Comparison of ENCODE assay signal across 29 cellular contexts in the genomic region with DNA sequence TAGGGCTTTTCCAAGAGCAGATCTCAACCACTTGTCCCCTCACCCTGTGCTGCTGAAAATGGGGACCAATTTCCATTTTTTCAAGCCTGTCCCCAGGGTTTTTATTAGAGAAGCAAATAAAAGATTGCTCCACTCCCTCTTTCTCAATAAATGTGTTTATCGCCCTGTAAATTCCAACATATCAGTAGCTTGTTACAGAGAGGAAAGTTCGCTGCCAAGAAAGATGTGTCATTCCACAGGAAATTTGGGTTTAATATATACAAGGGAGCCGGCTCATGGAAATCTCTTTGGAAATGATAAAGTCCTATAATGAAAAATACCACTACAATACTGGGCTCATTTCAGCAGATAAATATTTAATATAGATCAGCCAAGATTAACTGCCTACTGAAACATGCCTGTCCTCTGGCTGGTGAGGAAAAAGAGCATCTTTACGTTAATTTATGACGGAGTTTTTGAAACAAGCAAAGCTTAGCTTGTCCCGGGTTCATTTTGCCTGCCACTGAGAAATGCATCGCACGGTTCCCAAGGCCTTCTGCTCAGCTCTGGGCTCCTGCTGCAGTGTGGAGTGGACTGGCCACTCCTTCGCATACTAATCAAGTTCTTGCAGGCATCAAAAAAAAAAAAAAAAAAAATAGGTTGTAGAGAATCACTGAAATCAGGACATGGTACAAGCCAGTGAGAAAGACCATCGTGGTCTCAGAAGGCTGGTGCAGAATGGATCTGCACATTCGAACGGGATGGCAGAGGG.
DNase-seq lines count a peak whose midpoint lies in the region; ATAC-seq, FAIRE-seq and TF ChIP-seq lines count a peak whose summit lies in the region.
"Had no signal": no experiment of that assay in that cellular context is flagged by ENCODE, and none has a peak within 500 bp of the region (broad histone marks: within the 10 kb centered on the region; RNA-seq: fewer than 3 reads in every experiment).

No MANE protein-coding gene starts in this region.

- ATAC-seq in left cardiac atrium (peak; percentile 23 to 77), heart right ventricle (no peak), HG02763 (IDR thresholded peaks at IDR 0.05; ENCODE audit: unreplicated experiment) (no peak)
- ATAC-seq: activated CD8-positive, alpha-beta T cell treated with anti-CD3 and anti-CD28 coated beads, Interleukin-2, amount 10 ng/mL, durations not matched to agents 7 days and 5 days; HCT116; heart left ventricle; stimulated activated naive CD8-positive, alpha-beta T cell treated with anti-CD3 and anti-CD28 coated beads, Interleukin-15, amount 100 ng/mL, for 72 hours had no signal

- H3K27me3 ChIP-seq in heart right ventricle (no peaks in the 10 kb centered on the region), astrocyte (ENCODE audit: insufficient read depth, low read length) (no peaks in the 10 kb centered on the region)
- H3K27me3 ChIP-seq: ascending aorta, BLaER1, heart left ventricle, tibial nerve had no signal

- H3K27ac ChIP-seq in heart right ventricle = no peak overlapping the region
- H3K27ac ChIP-seq in astrocyte (ENCODE audit: low read depth, low read length) = no peak overlapping the region
- H3K27ac ChIP-seq: ascending aorta, BLaER1, heart left ventricle, KMS-11, neutrophil, skin epidermis, tibial nerve had no signal

- H3K4me3 Mint-ChIP-seq in astrocyte (ENCODE audit: unreplicated experiment) = no peak overlapping the region
- H3K4me3 Mint-ChIP-seq: activated CD8-positive, alpha-beta T cell treated with anti-CD3 and anti-CD28 coated beads, Interleukin-2, amount 10 ng/mL, durations not matched to agents 7 days and 5 days; activated naive CD8-positive, alpha-beta T cell; central memory CD8-positive, alpha-beta T cell; memory B cell; stimulated activated naive CD8-positive, alpha-beta T cell treated with anti-CD3 and anti-CD28 coated beads, Interleukin-15, amount 100 ng/mL, for 72 hours had no signal

- no peak overlapping the region for H3K27ac Mint-ChIP-seq in astrocyte (ENCODE audit: unreplicated experiment)
- H3K27ac Mint-ChIP-seq: activated CD8-positive, alpha-beta T cell treated with anti-CD3 and anti-CD28 coated beads, Interleukin-2, amount 10 ng/mL, durations not matched to agents 7 days and 5 days; activated naive CD8-positive, alpha-beta T cell; memory B cell; stimulated activated naive CD8-positive, alpha-beta T cell treated with anti-CD3 and anti-CD28 coated beads, Interleukin-15, amount 100 ng/mL, for 72 hours had no signal

- intact Hi-C loops in left cardiac atrium (cut with DNase I) = loop anchor here in 1 of 2 donors (5.0 kb wide), 1 partner anchor 452 kb away; no protein-coding TSS in a partner anchor
- intact Hi-C loops in heart right ventricle (cut with DNase I) = loop anchor here in 6 of 10 donors (5.0 to 10.0 kb wide), 6 partner anchors 290 to 1500 kb away; no protein-coding TSS in a partner anchor

- H3K9ac ChIP-seq in astrocyte (ENCODE audit: low read length) = no peak overlapping the region
- H3K9ac ChIP-seq: BLaER1, KMS-11 had no signal

- FAIRE-seq in astrocyte (lab: Jason Lieb, UNC) = no peak

- H3K4me1 ChIP-seq in heart right ventricle (peaks cover 0 to 6% (median 0%) of the 10 kb centered on the region in 9 donors), astrocyte (ENCODE audit: insufficient read depth, low read length) (peaks cover 3% of the 10 kb centered on the region)
- H3K4me1 ChIP-seq: ascending aorta, heart left ventricle, tibial nerve had no signal

- H3K9me3 Mint-ChIP-seq in astrocyte (ENCODE audit: unreplicated experiment) = no peaks in the 10 kb centered on the region
- H3K9me3 Mint-ChIP-seq: central memory CD8-positive, alpha-beta T cell; memory B cell had no signal

- DNase-seq in left cardiac atrium (no peak), heart right ventricle (no peak), astrocyte (ENCODE audit: low read depth) (peak; percentile 72), iris pigment epithelial cell (ENCODE audit: low read depth) (peak; percentile 36), stromal cell of bone marrow (ENCODE audit: low read depth) (peak; percentile 4), AML-193 (lab: John Stamatoyannopoulos, UW) (no peak), NCI-H510A (lab: John Stamatoyannopoulos, UW) (no peak)
- DNase-seq: 8988T; activated CD8-positive, alpha-beta T cell treated with anti-CD3 and anti-CD28 coated beads, Interleukin-2, amount 10 ng/mL, durations not matched to agents 7 days and 5 days; activated T-cell treated with anti-CD3 and anti-CD28 coated beads for 4 hours; COR-L47; DMS79 treated with DMSO at 0.1 percent for 48 hours; heart left ventricle; kidney glomerular epithelial cell; MV-4-11; NCI-H1436 treated with DMSO at 0.1 percent for 48 hours; NCI-H2107; stimulated activated naive CD8-positive, alpha-beta T cell treated with anti-CD3 and anti-CD28 coated beads, Interleukin-15, amount 100 ng/mL, for 72 hours had no signal

- TF ChIP-seq CTCF in heart right ventricle (IDR thresholded peaks at IDR 0.05) (no peak), astrocyte (IDR thresholded peaks at IDR 0.05; ENCODE audit: insufficient read depth, low read depth, low read length) (no peak)

- 68 to 69% methylated on average over 12 of the region's 12 CpGs for WGBS in heart right ventricle, 2 donors

- H3K4me3 ChIP-seq in heart right ventricle = no peak overlapping the region
- no peak overlapping the region for H3K4me3 ChIP-seq in astrocyte (ENCODE audit: insufficient read depth, low read depth, low read length)
- H3K4me3 ChIP-seq: ascending aorta, BLaER1, heart left ventricle, skin epidermis, tibial nerve had no signal

- H3K79me2 ChIP-seq in astrocyte (ENCODE audit: insufficient read depth, low read length) = no peaks in the 10 kb centered on the region

- H3K27me3 Mint-ChIP-seq in astrocyte (ENCODE audit: low read depth, unreplicated experiment) = peaks cover 14% of the 10 kb centered on the region
- H3K27me3 Mint-ChIP-seq: central memory CD8-positive, alpha-beta T cell had no signal

- peak overlapping the region; percentile 19 for H3K4me2 ChIP-seq in astrocyte (ENCODE audit: low read length)
- H3K4me2 ChIP-seq: KMS-11 had no signal

- H3K9me3 ChIP-seq in heart right ventricle (no peaks in the 10 kb centered on the region), astrocyte (ENCODE audit: insufficient read depth, low read depth, low read length) (no peaks in the 10 kb centered on the region)
- H3K9me3 ChIP-seq: ascending aorta, BLaER1, heart left ventricle, neutrophil, tibial nerve had no signal

- peaks cover 10% of the 10 kb centered on the region for H3K4me1 Mint-ChIP-seq in astrocyte (ENCODE audit: low read depth, unreplicated experiment)
- H3K4me1 Mint-ChIP-seq: central memory CD8-positive, alpha-beta T cell; memory B cell; stimulated activated naive CD8-positive, alpha-beta T cell treated with anti-CD3 and anti-CD28 coated beads, Interleukin-15, amount 100 ng/mL, for 72 hours had no signal

- H4K20me1 ChIP-seq in astrocyte (ENCODE audit: insufficient read depth, low read length) = no peaks in the 10 kb centered on the region
- H4K20me1 ChIP-seq: BLaER1 had no signal

- no peaks in the 10 kb centered on the region for H3K36me3 Mint-ChIP-seq in astrocyte (ENCODE audit: low read depth, unreplicated experiment)
- H3K36me3 Mint-ChIP-seq: activated naive CD8-positive, alpha-beta T cell; memory B cell had no signal

- no peak overlapping the region for H2AFZ ChIP-seq in astrocyte (ENCODE audit: low read depth, low read length)

- no peaks in the 10 kb centered on the region for H3K36me3 ChIP-seq in heart right ventricle
- no peaks in the 10 kb centered on the region for H3K36me3 ChIP-seq in astrocyte (ENCODE audit: insufficient read depth, low read length)
- H3K36me3 ChIP-seq: ascending aorta, BLaER1, heart left ventricle, neutrophil, tibial nerve had no signal

Comparison
In these comparisons a context has a peak if more than half of its experiments do, and no peak if none do; other contexts are left out.
1. ATAC-seq: peak in left cardiac atrium (2 of 2); none in heart right ventricle (0 of 8) and HG02763 (single experiment).
2. DNase-seq: peak in astrocyte (single experiment), iris pigment epithelial cell (single experiment) and stromal cell of bone marrow (single experiment); none in left cardiac atrium (single experiment), heart right ventricle (0 of 2), AML-193 (0 of 2) and NCI-H510A (single experiment).